Comparison of ENCODE assay signal across 12 cellular contexts in the genomic region with DNA sequence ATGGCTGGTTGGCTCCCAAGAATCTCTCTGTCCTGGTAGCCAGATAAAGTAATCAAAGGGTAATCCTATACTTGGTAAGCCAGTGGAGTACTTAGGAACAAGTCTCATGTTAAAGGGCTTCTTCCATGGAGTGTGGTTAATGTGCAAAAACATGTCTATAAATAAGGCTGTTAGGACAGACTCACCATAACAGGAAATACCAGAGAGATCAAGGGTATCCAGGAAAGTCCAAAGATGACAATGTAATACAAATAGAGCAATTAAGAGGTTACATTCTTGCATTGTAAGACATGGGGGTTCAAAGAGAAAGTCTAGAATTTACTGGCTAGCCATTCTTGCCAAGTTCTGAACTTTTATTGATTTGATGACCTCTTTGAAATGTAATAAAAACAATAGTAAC.
DNase-seq lines count a peak whose midpoint lies in the region; ATAC-seq, FAIRE-seq and TF ChIP-seq lines count a peak whose summit lies in the region.
"Had no signal": no experiment of that assay in that cellular context is flagged by ENCODE, and none has a peak within 500 bp of the region (broad histone marks: within the 10 kb centered on the region; RNA-seq: fewer than 3 reads in every experiment).

No MANE protein-coding gene starts in this region.

- TF ChIP-seq POLR2A in HepG2 (IDR thresholded peaks at IDR 0.05; ENCODE audit: insufficient read depth in 1 of 2, low read depth in 2 of 2, low read length in 2 of 2) = no peak

- peak; percentile 65 for FAIRE-seq in HTR-8/SVneo (lab: Jason Lieb, UNC)
- FAIRE-seq in HepG2 (lab: Jason Lieb, UNC) = peak; percentile 21
- FAIRE-seq: bronchial epithelial cell had no signal

- H3K4me2 ChIP-seq in HepG2 (ENCODE audit: low read depth, low read length) = peak overlapping the region; percentile 59

- in situ Hi-C loops in HepG2 (cut with HindIII; ENCODE audit: extremely low pct_ligation_motif_present, low pct_unique_long_range_greater_than_20kb) = no loop called here

- CTCF ChIA-PET in HepG2 (lab: Yijun Ruan, JAX; ENCODE audit: low intra/inter-chr PET ratio, low total read pairs) = no interaction called here

- TF ChIP-seq RAD21 in HepG2 (CRISPR knock-in tag; IDR thresholded peaks at IDR 0.05) = no peak

- H3K36me3 ChIP-seq in HepG2 (replicated peaks in 1 of 2; ENCODE audit: control insufficient read depth in 1 of 2, insufficient read depth in 2 of 2, low read length in 2 of 2) = peaks cover 3 to 7% of the 10 kb centered on the region in 2 experiments; a peak in 4 of 5 replicates

- H3K27me3 ChIP-seq in HepG2 (ENCODE audit: control insufficient read depth in 1 of 2, insufficient read depth in 2 of 2, low read length in 2 of 2) = no peaks in the 10 kb centered on the region

- H3K79me2 ChIP-seq in HepG2 (ENCODE audit: insufficient read depth, low read length) = no peaks in the 10 kb centered on the region

- POLR2A ChIA-PET in HepG2 (lab: Yijun Ruan, JAX) = interaction anchor here (1.2 to 1.4 kb wide), 2 partner anchors 9 to 50 kb away, joined by 8 to 18 read pairs; no protein-coding TSS in a partner anchor

- intact Hi-C loops in HepG2 (cut with micrococcal nuclease; ENCODE audit: unreplicated experiment) = loop anchor here (10.0 kb wide), 1 partner anchor 53 kb away; no protein-coding TSS in a partner anchor

- BruUV-seq in HepG2 (replicated peaks; lab: Mats Ljungman, UMichigan) = no TSS peak

- no peak for TF ChIP-seq CTCF in HepG2 (CRISPR knock-in tag; IDR thresholded peaks at IDR 0.05)

- peak; percentile 92 for ATAC-seq in HepG2
- ATAC-seq in GM18870 (IDR thresholded peaks at IDR 0.05; ENCODE audit: unreplicated experiment) = no peak
- ATAC-seq in HG03354 (IDR thresholded peaks at IDR 0.05; ENCODE audit: poor library complexity, severe bottlenecking, unreplicated experiment) = no peak

- no peaks in the 10 kb centered on the region for H4K20me1 ChIP-seq in HepG2 (ENCODE audit: insufficient read depth, low read length)

- H3K4me3 ChIP-seq in HepG2 (replicated peaks in 1 of 3; ENCODE audit: insufficient read depth in 1 of 3, low read depth in 2 of 3, low read length in 3 of 3) = peak overlapping the region in 1 of 3 experiments; percentile 10; a peak in 2 of 6 replicates

- H3K9me3 ChIP-seq in HepG2 (ENCODE audit: low read length) = no peaks in the 10 kb centered on the region

- H3K27ac ChIP-seq in HepG2 (ENCODE audit: extremely low read length, insufficient read depth, low read length) = peak overlapping the region; percentile 96

- TF ChIP-seq EP300 in HepG2 (IDR thresholded peaks at IDR 0.05; ENCODE audit: low read depth in 2 of 2, low read length in 2 of 2) (peak in 1 of 2 experiments; percentile 89; a peak in 2 of 4 replicates), HepG2 (CRISPR knock-in tag; IDR thresholded peaks at IDR 0.05; ENCODE audit: borderline replicate concordance) (peak; percentile 93)

- peak overlapping the region; percentile 62 for H3K9ac ChIP-seq in HepG2 (ENCODE audit: insufficient read depth, low read depth, low read length)

- peaks cover 46% of the 10 kb centered on the region for H3K4me1 ChIP-seq in HepG2 (ENCODE audit: insufficient read depth, low read length)

- H2AFZ ChIP-seq in HepG2 (ENCODE audit: low read length) = no peak overlapping the region

- DNase-seq in AG08395 (ENCODE audit: low spot score) (peak; percentile 48), HTR-8/SVneo (ENCODE audit: insufficient read length, low spot score) (peak; percentile 23), dermis microvascular lymphatic vessel endothelial cell (ENCODE audit: low read depth in 2 of 2) (peak; percentile 40 to 82), HepG2 (ENCODE audit: low spot score) (peak; percentile 89), SHP77 (lab: John Stamatoyannopoulos, UW) (no peak), superior temporal gyrus (ENCODE audit: extremely low spot score) (no peak)
- DNase-seq: hypothalamus; NCI-H1417 treated with DMSO at 0.1 percent for 48 hours; stimulated activated naive CD4-positive, alpha-beta T cell had no signal

TF ChIP-seq in HepG2, 621 proteins besides CTCF, POLR2A, EP300 and RAD21 (continues in another document):
- TF ChIP-seq ZNF451 (CRISPR knock-in tag; IDR thresholded peaks at IDR 0.05) (no peak), ATAD3A (CRISPR knock-in tag; IDR thresholded peaks at IDR 0.05) (no peak), MXD4 (CRISPR knock-in tag; IDR thresholded peaks at IDR 0.05) (no peak), ZNF720 (CRISPR knock-in tag; IDR thresholded peaks at IDR 0.05) (no peak), SOX6 (IDR thresholded peaks at IDR 0.05) (no peak), SOX6 (CRISPR knock-in tag; IDR thresholded peaks at IDR 0.05) (peak; percentile 85), HMG20A (CRISPR knock-in tag; IDR thresholded peaks at IDR 0.05; ENCODE audit: borderline replicate concordance) (peak; percentile 68; the same call in 1 of the 2 replicates), HOXA7 (CRISPR knock-in tag; IDR thresholded peaks at IDR 0.05) (no peak), ZNF543 (CRISPR knock-in tag; IDR thresholded peaks at IDR 0.05) (no peak), TAF1 (CRISPR knock-in tag; IDR thresholded peaks at IDR 0.05) (no peak), GZF1 (CRISPR knock-in tag; IDR thresholded peaks at IDR 0.05) (no peak), POLR2G (IDR thresholded peaks at IDR 0.05; ENCODE audit: low read depth, low read length) (no peak)
- TF ChIP-seq, protein P1, sequence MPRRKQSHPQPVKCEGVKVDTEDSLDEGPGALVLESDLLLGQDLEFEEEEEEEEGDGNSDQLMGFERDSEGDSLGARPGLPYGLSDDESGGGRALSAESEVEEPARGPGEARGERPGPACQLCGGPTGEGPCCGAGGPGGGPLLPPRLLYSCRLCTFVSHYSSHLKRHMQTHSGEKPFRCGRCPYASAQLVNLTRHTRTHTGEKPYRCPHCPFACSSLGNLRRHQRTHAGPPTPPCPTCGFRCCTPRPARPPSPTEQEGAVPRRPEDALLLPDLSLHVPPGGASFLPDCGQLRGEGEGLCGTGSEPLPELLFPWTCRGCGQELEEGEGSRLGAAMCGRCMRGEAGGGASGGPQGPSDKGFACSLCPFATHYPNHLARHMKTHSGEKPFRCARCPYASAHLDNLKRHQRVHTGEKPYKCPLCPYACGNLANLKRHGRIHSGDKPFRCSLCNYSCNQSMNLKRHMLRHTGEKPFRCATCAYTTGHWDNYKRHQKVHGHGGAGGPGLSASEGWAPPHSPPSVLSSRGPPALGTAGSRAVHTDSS (CRISPR knock-in tag; conservative IDR thresholded peaks at IDR 0.05) = no peak
- TF ChIP-seq, protein P2, sequence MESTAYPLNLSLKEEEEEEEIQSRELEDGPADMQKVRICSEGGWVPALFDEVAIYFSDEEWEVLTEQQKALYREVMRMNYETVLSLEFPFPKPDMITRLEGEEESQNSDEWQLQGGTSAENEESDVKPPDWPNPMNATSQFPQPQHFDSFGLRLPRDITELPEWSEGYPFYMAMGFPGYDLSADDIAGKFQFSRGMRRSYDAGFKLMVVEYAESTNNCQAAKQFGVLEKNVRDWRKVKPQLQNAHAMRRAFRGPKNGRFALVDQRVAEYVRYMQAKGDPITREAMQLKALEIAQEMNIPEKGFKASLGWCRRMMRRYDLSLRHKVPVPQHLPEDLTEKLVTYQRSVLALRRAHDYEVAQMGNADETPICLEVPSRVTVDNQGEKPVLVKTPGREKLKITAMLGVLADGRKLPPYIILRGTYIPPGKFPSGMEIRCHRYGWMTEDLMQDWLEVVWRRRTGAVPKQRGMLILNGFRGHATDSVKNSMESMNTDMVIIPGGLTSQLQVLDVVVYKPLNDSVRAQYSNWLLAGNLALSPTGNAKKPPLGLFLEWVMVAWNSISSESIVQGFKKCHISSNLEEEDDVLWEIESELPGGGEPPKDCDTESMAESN (CRISPR knock-in tag; conservative IDR thresholded peaks at IDR 0.05) = no peak
- TF ChIP-seq, protein P3, sequence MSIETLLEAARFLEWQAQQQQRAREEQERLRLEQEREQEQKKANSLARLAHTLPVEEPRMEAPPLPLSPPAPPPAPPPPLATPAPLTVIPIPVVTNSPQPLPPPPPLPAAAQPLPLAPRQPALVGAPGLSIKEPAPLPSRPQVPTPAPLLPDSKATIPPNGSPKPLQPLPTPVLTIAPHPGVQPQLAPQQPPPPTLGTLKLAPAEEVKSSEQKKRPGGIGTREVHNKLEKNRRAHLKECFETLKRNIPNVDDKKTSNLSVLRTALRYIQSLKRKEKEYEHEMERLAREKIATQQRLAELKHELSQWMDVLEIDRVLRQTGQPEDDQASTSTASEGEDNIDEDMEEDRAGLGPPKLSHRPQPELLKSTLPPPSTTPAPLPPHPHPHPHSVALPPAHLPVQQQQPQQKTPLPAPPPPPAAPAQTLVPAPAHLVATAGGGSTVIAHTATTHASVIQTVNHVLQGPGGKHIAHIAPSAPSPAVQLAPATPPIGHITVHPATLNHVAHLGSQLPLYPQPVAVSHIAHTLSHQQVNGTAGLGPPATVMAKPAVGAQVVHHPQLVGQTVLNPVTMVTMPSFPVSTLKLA (IDR thresholded peaks at IDR 0.05) = no peak
- TF ChIP-seq, protein P4, sequence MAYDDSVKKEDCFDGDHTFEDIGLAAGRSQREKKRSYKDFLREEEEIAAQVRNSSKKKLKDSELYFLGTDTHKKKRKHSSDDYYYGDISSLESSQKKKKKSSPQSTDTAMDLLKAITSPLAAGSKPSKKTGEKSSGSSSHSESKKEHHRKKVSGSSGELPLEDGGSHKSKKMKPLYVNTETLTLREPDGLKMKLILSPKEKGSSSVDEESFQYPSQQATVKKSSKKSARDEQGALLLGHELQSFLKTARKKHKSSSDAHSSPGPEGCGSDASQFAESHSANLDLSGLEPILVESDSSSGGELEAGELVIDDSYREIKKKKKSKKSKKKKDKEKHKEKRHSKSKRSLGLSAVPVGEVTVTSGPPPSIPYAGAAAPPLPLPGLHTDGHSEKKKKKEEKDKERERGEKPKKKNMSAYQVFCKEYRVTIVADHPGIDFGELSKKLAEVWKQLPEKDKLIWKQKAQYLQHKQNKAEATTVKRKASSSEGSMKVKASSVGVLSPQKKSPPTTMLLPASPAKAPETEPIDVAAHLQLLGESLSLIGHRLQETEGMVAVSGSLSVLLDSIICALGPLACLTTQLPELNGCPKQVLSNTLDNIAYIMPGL (CRISPR knock-in tag; IDR thresholded peaks at IDR 0.05; ENCODE audit: borderline replicate concordance in 1 of 2, low read depth in 1 of 2) = no peak
- TF ChIP-seq, protein P5, sequence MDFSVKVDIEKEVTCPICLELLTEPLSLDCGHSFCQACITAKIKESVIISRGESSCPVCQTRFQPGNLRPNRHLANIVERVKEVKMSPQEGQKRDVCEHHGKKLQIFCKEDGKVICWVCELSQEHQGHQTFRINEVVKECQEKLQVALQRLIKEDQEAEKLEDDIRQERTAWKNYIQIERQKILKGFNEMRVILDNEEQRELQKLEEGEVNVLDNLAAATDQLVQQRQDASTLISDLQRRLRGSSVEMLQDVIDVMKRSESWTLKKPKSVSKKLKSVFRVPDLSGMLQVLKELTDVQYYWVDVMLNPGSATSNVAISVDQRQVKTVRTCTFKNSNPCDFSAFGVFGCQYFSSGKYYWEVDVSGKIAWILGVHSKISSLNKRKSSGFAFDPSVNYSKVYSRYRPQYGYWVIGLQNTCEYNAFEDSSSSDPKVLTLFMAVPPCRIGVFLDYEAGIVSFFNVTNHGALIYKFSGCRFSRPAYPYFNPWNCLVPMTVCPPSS (IDR thresholded peaks at IDR 0.05) = no peak

Comparison
In these comparisons a context has a peak if more than half of its experiments do, and no peak if none do; other contexts are left out.
1. DNase-seq: peak in AG08395 (single experiment), HTR-8/SVneo (single experiment), dermis microvascular lymphatic vessel endothelial cell (2 of 2) and HepG2 (single experiment); none in SHP77 (0 of 2) and superior temporal gyrus (single experiment).